9 cellular contexts compared by ENCODE assay signal in genomic region chrX:51894697-51895336, GRCh38. TPM values are rescaled to one million over a fixed set of nuclear protein-coding genes. Genes with fewer than 3 reads are reported as not detected.
A peak's percentile ranks its signal among the peaks of the same experiment; 100 is the strongest.
DNase-seq lines count a peak whose midpoint lies in the region; ATAC-seq and TF ChIP-seq lines count a peak whose summit lies in the region.
"Had no signal": no experiment of that assay in that cellular context is flagged by ENCODE, and none has a peak within 500 bp of the region (broad histone marks: within the 10 kb centered on the region; RNA-seq: fewer than 3 reads in every experiment).

No MANE protein-coding gene starts in this region.

- peaks cover 3% of the 10 kb centered on the region for H3K36me3 Mint-ChIP-seq in activated naive CD4-positive, alpha-beta T cell treated with anti-CD3 and anti-CD28 coated beads for 36 hours (ENCODE audit: low read depth)
- peaks cover 0 to 28% (median 0%) of the 10 kb centered on the region in 3 donors for H3K36me3 Mint-ChIP-seq in naive thymus-derived CD8-positive, alpha-beta T cell

- H3K4me3 ChIP-seq in PC-9 = peak overlapping the region; percentile 64; the same call in 1 of the 2 replicates

- TF ChIP-seq CTCF in PC-9 (conservative IDR thresholded peaks at IDR 0.05) = no peak

- no peaks in the 10 kb centered on the region for H3F3A ChIP-seq in PC-9 (ENCODE audit: insufficient read depth, low read depth)

- peak overlapping the region; percentile 90 for H3K4me3 Mint-ChIP-seq in activated naive CD4-positive, alpha-beta T cell treated with anti-CD3 and anti-CD28 coated beads for 36 hours
- peak overlapping the region; percentile 89 to 97 (median 94) for H3K4me3 Mint-ChIP-seq in naive thymus-derived CD8-positive, alpha-beta T cell

- peak overlapping the region; percentile 86 for H3K4me2 ChIP-seq in PC-9

- H3K9me2 ChIP-seq in PC-9 (ENCODE audit: insufficient read depth) = no peaks in the 10 kb centered on the region

- H3K27ac Mint-ChIP-seq in activated naive CD4-positive, alpha-beta T cell treated with anti-CD3 and anti-CD28 coated beads for 36 hours = no peak overlapping the region
- peak overlapping the region; percentile 84 to 98 (median 90) for H3K27ac Mint-ChIP-seq in naive thymus-derived CD8-positive, alpha-beta T cell

- peak; percentile 8 for DNase-seq in activated naive CD4-positive, alpha-beta T cell treated with anti-CD3 and anti-CD28 coated beads for 36 hours
- no peak for DNase-seq in activated naive CD4-positive, alpha-beta T cell treated with anti-CD3 and anti-CD28 coated beads, Interleukin-2, amount 50 U/mL, for 16 hours
- DNase-seq in PC-9 = no peak
- peak; percentile 0 to 27 for DNase-seq in erythroblast (lab: John Stamatoyannopoulos, UW)
- peak in 8 of 10 donors; percentile 24 to 73 (median 49) for DNase-seq in naive thymus-derived CD8-positive, alpha-beta T cell
- no peak for DNase-seq in dedifferentiated amniotic fluid mesenchymal stem cell (ENCODE audit: extremely low spot score)

- peaks cover 11% of the 10 kb centered on the region for H3K4me1 Mint-ChIP-seq in activated naive CD4-positive, alpha-beta T cell treated with anti-CD3 and anti-CD28 coated beads for 36 hours (ENCODE audit: low read depth)
- H3K4me1 Mint-ChIP-seq in naive thymus-derived CD8-positive, alpha-beta T cell = peaks cover 8 to 31% (median 25%) of the 10 kb centered on the region in 4 donors

- no peaks in the 10 kb centered on the region for H3K27me3 ChIP-seq in PC-9 (ENCODE audit: insufficient read depth, low read depth)

- intact Hi-C loops in activated naive CD4-positive, alpha-beta T cell treated with anti-CD3 and anti-CD28 coated beads for 36 hours (cut with micrococcal nuclease) = loop anchor here (2.0 to 10.0 kb wide), 3 partner anchors 92 to 1190 kb away; partner anchors contain the start of genes NUDT11 and TSPYL2
- intact Hi-C loops in PC-9 (cut with micrococcal nuclease; ENCODE audit: unreplicated experiment) = no loop called here

- ATAC-seq in HG02852 (IDR thresholded peaks at IDR 0.05; ENCODE audit: unreplicated experiment) (peak; percentile 57), HG02970 (IDR thresholded peaks at IDR 0.05; ENCODE audit: low FRiP score, unreplicated experiment) (no peak)
- peak; percentile 67 to 70 for ATAC-seq in naive thymus-derived CD8-positive, alpha-beta T cell

- no peaks in the 10 kb centered on the region for H3K36me3 ChIP-seq in PC-9 (ENCODE audit: low read depth)
- H3K36me3 ChIP-seq: neutrophil had no signal

- H3K9me3 ChIP-seq in PC-9 (ENCODE audit: insufficient read depth, low read depth) = no peaks in the 10 kb centered on the region
- H3K9me3 ChIP-seq: neutrophil had no signal

- no peak overlapping the region for H2AFZ ChIP-seq in PC-9

- no peaks in the 10 kb centered on the region for H4K20me1 ChIP-seq in PC-9 (ENCODE audit: insufficient read depth)

- POLR2A ChIA-PET in PC-9 (lab: Charles Lee; ENCODE audit: unreplicated experiment) = no interaction called here
- POLR2A ChIA-PET in naive thymus-derived CD8-positive, alpha-beta T cell (lab: Charles Lee) = interaction anchor here (0.9 to 2.7 kb wide), 3 partner anchors 13 to 367 kb away, joined by 3 to 12 read pairs (median 3); partner anchors contain the start of gene GSPT2

- TF ChIP-seq POLR2A in erythroblast (IDR thresholded peaks at IDR 0.05; ENCODE audit: low read length) = no peak

- BruUV-seq in PC-9 (replicated peaks; lab: Mats Ljungman, UMichigan) = no TSS peak

- H3K79me2 ChIP-seq in PC-9 (ENCODE audit: low read depth) = no peaks in the 10 kb centered on the region

- H3K9me3 Mint-ChIP-seq in activated naive CD4-positive, alpha-beta T cell treated with anti-CD3 and anti-CD28 coated beads for 36 hours = no peaks in the 10 kb centered on the region
- H3K9me3 Mint-ChIP-seq in naive thymus-derived CD8-positive, alpha-beta T cell = peaks cover 0 to 2% (median 0%) of the 10 kb centered on the region in 9 donors

- H3K27ac ChIP-seq in PC-9 = no peak overlapping the region
- H3K27ac ChIP-seq: neutrophil had no signal

- CTCF ChIA-PET in activated naive CD4-positive, alpha-beta T cell treated with anti-CD3 and anti-CD28 coated beads for 36 hours (lab: Charles Lee) = interaction anchor here (0.6 kb wide), 1 partner anchor 9 kb away, joined by 4 read pairs; no protein-coding TSS in a partner anchor
- CTCF ChIA-PET in PC-9 (lab: Charles Lee) = interaction anchor here (0.6 kb wide), 1 partner anchor 1207 kb away, joined by 4 read pairs; no protein-coding TSS in a partner anchor

- no peaks in the 10 kb centered on the region for H3K4me1 ChIP-seq in PC-9 (replicated peaks; ENCODE audit: insufficient read depth)

- no peaks in the 10 kb centered on the region for H3K27me3 Mint-ChIP-seq in activated naive CD4-positive, alpha-beta T cell treated with anti-CD3 and anti-CD28 coated beads for 36 hours (ENCODE audit: low read depth)
- no peaks in the 10 kb centered on the region for H3K27me3 Mint-ChIP-seq in naive thymus-derived CD8-positive, alpha-beta T cell

RNA-seq across cellular contexts. Expression of gene MAGED1, which starts 1.4 kb away (rescaled TPM):
- total RNA-seq in activated naive CD4-positive, alpha-beta T cell treated with anti-CD3 and anti-CD28 coated beads for 36 hours = 10 to 100 TPM; 33.0 to 34.6 TPM
- total RNA-seq in PC-9 (2021) = 118 and 143 TPM in 2 replicates
- total RNA-seq in naive thymus-derived CD8-positive, alpha-beta T cell = 10 to 100 TPM; 38.6 to 40.5 TPM
- 10 to 100 TPM; 48.7 to 81.9 (median 49.9) TPM for polyA plus RNA-seq in naive thymus-derived CD8-positive, alpha-beta T cell

Comparison
In these comparisons a context has a peak if more than half of its experiments do, and no peak if none do; other contexts are left out.
1. DNase-seq: peak in activated naive CD4-positive, alpha-beta T cell treated with anti-CD3 and anti-CD28 coated beads for 36 hours (single experiment), erythroblast (2 of 2) and naive thymus-derived CD8-positive, alpha-beta T cell (8 of 10); none in activated naive CD4-positive, alpha-beta T cell treated with anti-CD3 and anti-CD28 coated beads, Interleukin-2, amount 50 U/mL, for 16 hours (single experiment), PC-9 (0 of 2) and dedifferentiated amniotic fluid mesenchymal stem cell (single experiment).